1 cellular context compared by ENCODE assay signal in the genomic region with DNA sequence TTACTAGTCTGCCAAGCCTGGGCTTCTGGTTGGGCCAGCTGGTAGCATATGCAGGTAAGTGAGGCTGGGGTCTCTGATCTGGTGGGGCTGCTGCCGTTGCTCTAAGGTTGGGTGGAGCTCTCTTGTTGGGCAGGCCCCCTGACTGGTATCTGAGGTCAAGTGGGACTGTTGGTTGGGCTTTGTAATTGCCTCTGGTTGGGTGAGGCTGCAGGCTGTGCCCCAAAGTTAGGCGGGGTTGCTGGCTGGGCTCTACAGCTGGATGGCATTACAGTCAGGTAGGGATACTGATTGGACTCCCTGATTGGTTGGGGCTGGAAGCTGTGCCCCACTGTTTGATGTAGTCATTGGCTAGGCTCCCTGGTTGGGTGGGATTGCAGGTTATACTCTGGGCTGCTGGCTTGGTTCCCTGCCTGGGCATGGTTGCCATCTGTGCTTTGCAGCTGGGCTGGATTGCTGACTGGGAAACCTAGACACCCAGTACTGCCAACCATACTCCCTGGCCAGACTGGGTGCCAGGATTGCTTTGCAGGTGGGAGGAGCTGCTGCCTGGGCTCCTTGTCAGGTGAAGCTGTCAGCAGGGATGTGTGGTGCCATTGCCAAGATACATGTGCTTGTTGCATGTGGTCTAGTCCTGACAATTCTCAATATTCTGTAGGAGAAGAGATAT.
TF ChIP-seq lines count a peak whose summit lies in the region.

No MANE protein-coding gene starts in this region.

TF ChIP-seq in HepG2, 621 proteins besides CTCF, POLR2A, EP300 and RAD21:
- TF ChIP-seq MBNL3 (CRISPR knock-in tag; conservative IDR thresholded peaks at IDR 0.05) (no peak), ZNF326 (CRISPR knock-in tag; IDR thresholded peaks at IDR 0.05; ENCODE audit: borderline replicate concordance) (no peak), DDIT3 (CRISPR knock-in tag; IDR thresholded peaks at IDR 0.05) (no peak), MAZ (IDR thresholded peaks at IDR 0.05; ENCODE audit: borderline replicate concordance, low read depth, low read length) (no peak), MAZ (CRISPR knock-in tag; IDR thresholded peaks at IDR 0.05; ENCODE audit: low read depth) (no peak), SCMH1 (CRISPR knock-in tag; IDR thresholded peaks at IDR 0.05; ENCODE audit: borderline replicate concordance) (no peak), GATA4 (IDR thresholded peaks at IDR 0.05; ENCODE audit: borderline replicate concordance, low read depth) (no peak), IRF2 (CRISPR knock-in tag; IDR thresholded peaks at IDR 0.05) (no peak), ZNF713 (CRISPR knock-in tag; IDR thresholded peaks at IDR 0.05) (no peak), RFXANK (CRISPR knock-in tag; IDR thresholded peaks at IDR 0.05) (no peak), ZNF530 (CRISPR knock-in tag; IDR thresholded peaks at IDR 0.05; ENCODE audit: low read depth) (no peak), ZNF317 (CRISPR knock-in tag; IDR thresholded peaks at IDR 0.05) (no peak), SALL2 (CRISPR knock-in tag; IDR thresholded peaks at IDR 0.05) (no peak), ZNF296 (CRISPR knock-in tag; conservative IDR thresholded peaks at IDR 0.05) (no peak)
- TF ChIP-seq, protein P1, sequence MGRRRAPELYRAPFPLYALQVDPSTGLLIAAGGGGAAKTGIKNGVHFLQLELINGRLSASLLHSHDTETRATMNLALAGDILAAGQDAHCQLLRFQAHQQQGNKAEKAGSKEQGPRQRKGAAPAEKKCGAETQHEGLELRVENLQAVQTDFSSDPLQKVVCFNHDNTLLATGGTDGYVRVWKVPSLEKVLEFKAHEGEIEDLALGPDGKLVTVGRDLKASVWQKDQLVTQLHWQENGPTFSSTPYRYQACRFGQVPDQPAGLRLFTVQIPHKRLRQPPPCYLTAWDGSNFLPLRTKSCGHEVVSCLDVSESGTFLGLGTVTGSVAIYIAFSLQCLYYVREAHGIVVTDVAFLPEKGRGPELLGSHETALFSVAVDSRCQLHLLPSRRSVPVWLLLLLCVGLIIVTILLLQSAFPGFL (CRISPR knock-in tag; IDR thresholded peaks at IDR 0.05): no peak
- TF ChIP-seq, protein P2, sequence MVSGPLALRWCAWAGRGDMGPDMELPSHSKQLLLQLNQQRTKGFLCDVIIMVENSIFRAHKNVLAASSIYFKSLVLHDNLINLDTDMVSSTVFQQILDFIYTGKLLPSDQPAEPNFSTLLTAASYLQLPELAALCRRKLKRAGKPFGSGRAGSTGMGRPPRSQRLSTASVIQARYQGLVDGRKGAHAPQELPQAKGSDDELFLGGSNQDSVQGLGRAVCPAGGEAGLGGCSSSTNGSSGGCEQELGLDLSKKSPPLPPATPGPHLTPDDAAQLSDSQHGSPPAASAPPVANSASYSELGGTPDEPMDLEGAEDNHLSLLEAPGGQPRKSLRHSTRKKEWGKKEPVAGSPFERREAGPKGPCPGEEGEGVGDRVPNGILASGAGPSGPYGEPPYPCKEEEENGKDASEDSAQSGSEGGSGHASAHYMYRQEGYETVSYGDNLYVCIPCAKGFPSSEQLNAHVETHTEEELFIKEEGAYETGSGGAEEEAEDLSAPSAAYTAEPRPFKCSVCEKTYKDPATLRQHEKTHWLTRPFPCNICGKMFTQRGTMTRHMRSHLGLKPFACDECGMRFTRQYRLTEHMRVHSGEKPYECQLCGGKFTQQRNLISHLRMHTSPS (CRISPR knock-in tag; IDR thresholded peaks at IDR 0.05; ENCODE audit: low read depth): no peak
- TF ChIP-seq, protein P3, sequence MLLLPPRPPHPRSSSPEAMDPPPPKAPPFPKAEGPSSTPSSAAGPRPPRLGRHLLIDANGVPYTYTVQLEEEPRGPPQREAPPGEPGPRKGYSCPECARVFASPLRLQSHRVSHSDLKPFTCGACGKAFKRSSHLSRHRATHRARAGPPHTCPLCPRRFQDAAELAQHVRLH (CRISPR knock-in tag; IDR thresholded peaks at IDR 0.05; ENCODE audit: borderline replicate concordance, low read depth): no peak
TF ChIP-seq in HepG2: peak in this region for 0.
